In genomic region chr10:63633677-63634487, GRCh38 we compare ENCODE assay signal across 9 cellular contexts.
DNase-seq lines count a peak whose midpoint lies in the region; ATAC-seq and TF ChIP-seq lines count a peak whose summit lies in the region.
"Had no signal": no experiment of that assay in that cellular context is flagged by ENCODE, and none has a peak within 500 bp of the region (broad histone marks: within the 10 kb centered on the region; RNA-seq: fewer than 3 reads in every experiment).

No MANE protein-coding gene starts in this region.

- H3K36me3 ChIP-seq in BLaER1: no peaks in the 10 kb centered on the region
- H3K36me3 ChIP-seq in HAP-1 (replicated peaks): no peaks in the 10 kb centered on the region
- H3K36me3 ChIP-seq in hepatocyte (replicated peaks; ENCODE audit: insufficient read depth, low read depth): no peaks in the 10 kb centered on the region
- H3K36me3 ChIP-seq in CD8-positive, alpha-beta T cell (ENCODE audit: insufficient read depth, low read length): no peaks in the 10 kb centered on the region

- no peaks in the 10 kb centered on the region for H3K9me2 ChIP-seq in hepatocyte (replicated peaks; ENCODE audit: insufficient read depth)

- POLR2A ChIA-PET in CD8-positive, alpha-beta T cell (lab: Charles Lee): no interaction called here

- no peaks in the 10 kb centered on the region for H4K20me1 ChIP-seq in BLaER1
- no peaks in the 10 kb centered on the region for H4K20me1 ChIP-seq in hepatocyte (ENCODE audit: insufficient read depth, poor library complexity, severe bottlenecking)

- H3K4me3 Mint-ChIP-seq in CD8-positive, alpha-beta T cell: no peak overlapping the region

- intact Hi-C loops in CD8-positive, alpha-beta T cell (cut with DNase I, micrococcal nuclease): loop anchor here in 1 of 2 experiments (5.0 kb wide), 1 partner anchor 83 kb away; no protein-coding TSS in a partner anchor

- no peak overlapping the region for H3K9ac ChIP-seq in BLaER1

- no peaks in the 10 kb centered on the region for H3K9me3 Mint-ChIP-seq in CD8-positive, alpha-beta T cell

- no peaks in the 10 kb centered on the region for H3K79me2 ChIP-seq in hepatocyte

- H3K27me3 ChIP-seq in BLaER1: no peaks in the 10 kb centered on the region
- H3K27me3 ChIP-seq in HAP-1 (ENCODE audit: low read depth): no peaks in the 10 kb centered on the region
- no peaks in the 10 kb centered on the region for H3K27me3 ChIP-seq in hepatocyte
- no peaks in the 10 kb centered on the region for H3K27me3 ChIP-seq in CD8-positive, alpha-beta T cell (ENCODE audit: insufficient read depth, low read length)

- CTCF ChIA-PET in CD8-positive, alpha-beta T cell (lab: Charles Lee): interaction anchor here (1.0 kb wide), 1 partner anchor 467 kb away, joined by 5 read pairs; no protein-coding TSS in a partner anchor

- H3K4me1 ChIP-seq in BLaER1 (peaks cover 38% of the 10 kb centered on the region), HAP-1 (peaks cover 9% of the 10 kb centered on the region), hepatocyte (ENCODE audit: insufficient read depth) (peaks cover 13% of the 10 kb centered on the region)
- H3K4me1 ChIP-seq in CD8-positive, alpha-beta T cell (ENCODE audit: insufficient read depth, low read length): peaks cover 8% of the 10 kb centered on the region

- DNase-seq in HAP-1 (ENCODE audit: low spot score in 2 of 2) (peak; percentile 32 to 45), SK-MEL-5 (ENCODE audit: low read depth, low spot score) (peak; percentile 68), hepatocyte (ENCODE audit: low spot score) (no peak), amniotic stem cell (lab: John Stamatoyannopoulos, UW) (no peak), mesenteric fat pad (ENCODE audit: low spot score) (no peak)
- DNase-seq in CD8-positive, alpha-beta T cell: no peak

- H3K27ac ChIP-seq in BLaER1: no peak overlapping the region
- no peak overlapping the region for H3K27ac ChIP-seq in hepatocyte
- H3K27ac ChIP-seq in CD8-positive, alpha-beta T cell (ENCODE audit: low read depth, low read length): no peak overlapping the region
- H3K27ac ChIP-seq: epithelial cell of prostate had no signal

- H3K36me3 Mint-ChIP-seq in CD8-positive, alpha-beta T cell: peaks cover 2% of the 10 kb centered on the region

- in situ Hi-C loops in HAP-1 (cut with MboI; ENCODE audit: low sequenced_read_pairs) (loop anchor here (10.0 kb wide), 1 partner anchor 91 kb away; no protein-coding TSS in a partner anchor), SK-MEL-5 (cut with HindIII; ENCODE audit: low pct_unique_long_range_greater_than_20kb, low sequenced_read_pairs) (no loop called here)

- no peak overlapping the region for H3K4me3 ChIP-seq in BLaER1
- H3K4me3 ChIP-seq in HAP-1: no peak overlapping the region
- H3K4me3 ChIP-seq in hepatocyte: no peak overlapping the region
- no peak overlapping the region for H3K4me3 ChIP-seq in CD8-positive, alpha-beta T cell (ENCODE audit: low read depth, low read length)

- ATAC-seq in CD8-positive, alpha-beta T cell: no peak
- no peak for ATAC-seq in GM19023 (IDR thresholded peaks at IDR 0.05; ENCODE audit: unreplicated experiment)

- peak; percentile 40 for TF ChIP-seq CTCF in hepatocyte (IDR thresholded peaks at IDR 0.05; ENCODE audit: poor library complexity)
- no peak for TF ChIP-seq CTCF in CD8-positive, alpha-beta T cell (IDR thresholded peaks at IDR 0.05)

- 56% methylated on average over 5 of the region's 5 CpGs for WGBS in hepatocyte (ENCODE audit: low lambda C conversion rate, missing lambda C conversion rate)

- H3K4me2 ChIP-seq in BLaER1: peak overlapping the region; percentile 59
- no peak overlapping the region for H3K4me2 ChIP-seq in hepatocyte

- no peaks in the 10 kb centered on the region for H3K9me3 ChIP-seq in BLaER1
- H3K9me3 ChIP-seq in HAP-1: no peaks in the 10 kb centered on the region
- H3K9me3 ChIP-seq in hepatocyte (ENCODE audit: low read depth): no peaks in the 10 kb centered on the region
- no peaks in the 10 kb centered on the region for H3K9me3 ChIP-seq in CD8-positive, alpha-beta T cell (ENCODE audit: low read length)

- no peak overlapping the region for H3K27ac Mint-ChIP-seq in CD8-positive, alpha-beta T cell

- H2AFZ ChIP-seq in hepatocyte: no peak overlapping the region

- peaks cover 16% of the 10 kb centered on the region for H3K4me1 Mint-ChIP-seq in CD8-positive, alpha-beta T cell (ENCODE audit: low read depth)

- no peaks in the 10 kb centered on the region for H3K27me3 Mint-ChIP-seq in CD8-positive, alpha-beta T cell (ENCODE audit: low read depth)

Comparison
In these comparisons a context has a peak if more than half of its experiments do, and no peak if none do; other contexts are left out.
1. DNase-seq: peak in HAP-1 (2 of 2) and SK-MEL-5 (single experiment); none in hepatocyte (single experiment), amniotic stem cell (single experiment), CD8-positive, alpha-beta T cell (0 of 7) and mesenteric fat pad (single experiment).